In genomic region chr1:89823679-89824292, GRCh38 we compare ENCODE assay signal across 1 cellular context.
A peak's percentile ranks its signal among the peaks of the same experiment; 100 is the strongest.
TF ChIP-seq lines count a peak whose summit lies in the region.

No MANE protein-coding gene starts in this region.

TF ChIP-seq in K562, 482 proteins besides CTCF, POLR2A, EP300 and RAD21 (continued from another document):
- TF ChIP-seq SMAD1 (IDR thresholded peaks at IDR 0.05; ENCODE audit: low read depth, low read length, partially characterized antibody): peak; percentile 49
- TF ChIP-seq ATF4 (CRISPR knock-in tag; IDR thresholded peaks at IDR 0.05): no peak
- no peak for TF ChIP-seq CREBBP (IDR thresholded peaks at IDR 0.05; ENCODE audit: low read depth, low read length)
- peak in 2 of 3 experiments; percentile 17 to 70 for TF ChIP-seq YY1 (IDR thresholded peaks at IDR 0.05; ENCODE audit: borderline replicate concordance in 1 of 3, control insufficient read depth in 1 of 3, extremely low read depth in 1 of 3, insufficient read depth in 3 of 3, insufficient read length in 1 of 3, insufficient replicate concordance in 2 of 3, low read depth in 1 of 3, low read length in 2 of 3)
- 0 out of 2 replicates have a peak, but pooled peaks have one; percentile 10 for TF ChIP-seq HDGF (IDR thresholded peaks at IDR 0.05)
- TF ChIP-seq ZNF174 (CRISPR knock-in tag; IDR thresholded peaks at IDR 0.05): no peak
- no peak for TF ChIP-seq TSC22D4 (tag; IDR thresholded peaks at IDR 0.05)
- TF ChIP-seq ZNF449 (CRISPR knock-in tag; IDR thresholded peaks at IDR 0.05): no peak
- no peak for TF ChIP-seq USF1 (CRISPR knock-in tag; IDR thresholded peaks at IDR 0.05)
- no peak for TF ChIP-seq ZNF436 (CRISPR knock-in tag; IDR thresholded peaks at IDR 0.05)
- no peak for TF ChIP-seq NFYB (IDR thresholded peaks at IDR 0.05; ENCODE audit: extremely low read depth, insufficient read length)
- no peak for TF ChIP-seq ZNF140 (CRISPR knock-in tag; IDR thresholded peaks at IDR 0.05)
- peak; percentile 94 to 96 for TF ChIP-seq RCOR1 (IDR thresholded peaks at IDR 0.05; ENCODE audit: borderline replicate concordance in 1 of 2, low read depth in 2 of 2, low read length in 2 of 2)
- no peak for TF ChIP-seq XRCC3 (IDR thresholded peaks at IDR 0.05)
- no peak for TF ChIP-seq BRD9 (IDR thresholded peaks at IDR 0.05; ENCODE audit: low read depth, partially characterized antibody)
- TF ChIP-seq MTA1 (IDR thresholded peaks at IDR 0.05; ENCODE audit: borderline replicate concordance): peak; percentile 60; the same call in 1 of the 2 replicates
- TF ChIP-seq ZNF134 (CRISPR knock-in tag; conservative IDR thresholded peaks at IDR 0.05): no peak
- no peak for TF ChIP-seq SRSF1 (IDR thresholded peaks at IDR 0.05; ENCODE audit: low read depth, low read length)
- peak; percentile 85 for TF ChIP-seq KLF16 (IDR thresholded peaks at IDR 0.05)
- peak; percentile 52; the same call in 1 of the 2 replicates for TF ChIP-seq SUPT5H (IDR thresholded peaks at IDR 0.05)
- no peak for TF ChIP-seq NELFE (IDR thresholded peaks at IDR 0.05; ENCODE audit: insufficient read depth, insufficient read length)
- TF ChIP-seq TAF7 (tag; IDR thresholded peaks at IDR 0.05): no peak
- TF ChIP-seq ZNF217 (CRISPR knock-in tag; IDR thresholded peaks at IDR 0.05): no peak
- TF ChIP-seq POLR2B (IDR thresholded peaks at IDR 0.05; ENCODE audit: low read depth, partially characterized antibody): peak; percentile 33
- no peak for TF ChIP-seq ZNF551 (CRISPR knock-in tag; IDR thresholded peaks at IDR 0.05)
- no peak for TF ChIP-seq MBD1 (CRISPR knock-in tag; IDR thresholded peaks at IDR 0.05)
- no peak for TF ChIP-seq MAFG (tag; conservative IDR thresholded peaks at IDR 0.05)
- TF ChIP-seq KLF6 (CRISPR knock-in tag; IDR thresholded peaks at IDR 0.05; ENCODE audit: borderline replicate concordance): no peak
- no peak for TF ChIP-seq ZNF146 (CRISPR knock-in tag; IDR thresholded peaks at IDR 0.05; ENCODE audit: unreplicated experiment)
- TF ChIP-seq ZKSCAN1 (IDR thresholded peaks at IDR 0.05; ENCODE audit: low read depth, low read length): peak; percentile 96
- peak; percentile 76 for TF ChIP-seq GATA2 (CRISPR knock-in tag; IDR thresholded peaks at IDR 0.05)
- no peak for TF ChIP-seq KLF1 (tag; IDR thresholded peaks at IDR 0.05)
- peak; percentile 84; the same call in 1 of the 2 replicates for TF ChIP-seq NCOA1 (IDR thresholded peaks at IDR 0.05; ENCODE audit: low read depth)
- TF ChIP-seq HSF4 (CRISPR knock-in tag; IDR thresholded peaks at IDR 0.05; ENCODE audit: borderline replicate concordance): no peak
- peak; percentile 60; the same call in 1 of the 2 replicates for TF ChIP-seq CREB1 (IDR thresholded peaks at IDR 0.05)
- TF ChIP-seq CREB1 (CRISPR knock-in tag; IDR thresholded peaks at IDR 0.05): no peak
- TF ChIP-seq TCFL5 (CRISPR knock-in tag; conservative IDR thresholded peaks at IDR 0.05): no peak
- TF ChIP-seq ZNF316 (IDR thresholded peaks at IDR 0.05): no peak
- TF ChIP-seq ZFP30 (CRISPR knock-in tag; IDR thresholded peaks at IDR 0.05; ENCODE audit: borderline replicate concordance): no peak
- peak; percentile 89 for TF ChIP-seq STAT5A (IDR thresholded peaks at IDR 0.05; ENCODE audit: borderline replicate concordance, low read length)
- TF ChIP-seq, protein P1, sequence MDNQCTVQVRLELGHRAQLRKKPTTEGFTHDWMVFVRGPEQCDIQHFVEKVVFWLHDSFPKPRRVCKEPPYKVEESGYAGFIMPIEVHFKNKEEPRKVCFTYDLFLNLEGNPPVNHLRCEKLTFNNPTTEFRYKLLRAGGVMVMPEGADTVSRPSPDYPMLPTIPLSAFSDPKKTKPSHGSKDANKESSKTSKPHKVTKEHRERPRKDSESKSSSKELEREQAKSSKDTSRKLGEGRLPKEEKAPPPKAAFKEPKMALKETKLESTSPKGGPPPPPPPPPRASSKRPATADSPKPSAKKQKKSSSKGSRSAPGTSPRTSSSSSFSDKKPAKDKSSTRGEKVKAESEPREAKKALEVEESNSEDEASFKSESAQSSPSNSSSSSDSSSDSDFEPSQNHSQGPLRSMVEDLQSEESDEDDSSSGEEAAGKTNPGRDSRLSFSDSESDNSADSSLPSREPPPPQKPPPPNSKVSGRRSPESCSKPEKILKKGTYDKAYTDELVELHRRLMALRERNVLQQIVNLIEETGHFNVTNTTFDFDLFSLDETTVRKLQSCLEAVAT (IDR thresholded peaks at IDR 0.05): peak; percentile 65 to 82; a peak in 2 of 4 replicates
- TF ChIP-seq, protein P2, sequence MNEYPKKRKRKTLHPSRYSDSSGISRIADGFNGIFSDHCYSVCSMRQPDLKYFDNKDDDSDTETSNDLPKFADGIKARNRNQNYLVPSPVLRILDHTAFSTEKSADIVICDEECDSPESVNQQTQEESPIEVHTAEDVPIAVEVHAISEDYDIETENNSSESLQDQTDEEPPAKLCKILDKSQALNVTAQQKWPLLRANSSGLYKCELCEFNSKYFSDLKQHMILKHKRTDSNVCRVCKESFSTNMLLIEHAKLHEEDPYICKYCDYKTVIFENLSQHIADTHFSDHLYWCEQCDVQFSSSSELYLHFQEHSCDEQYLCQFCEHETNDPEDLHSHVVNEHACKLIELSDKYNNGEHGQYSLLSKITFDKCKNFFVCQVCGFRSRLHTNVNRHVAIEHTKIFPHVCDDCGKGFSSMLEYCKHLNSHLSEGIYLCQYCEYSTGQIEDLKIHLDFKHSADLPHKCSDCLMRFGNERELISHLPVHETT (CRISPR knock-in tag; conservative IDR thresholded peaks at IDR 0.05 in 1 of 2, IDR thresholded peaks at IDR 0.05 in 1 of 2): no peak
- no peak for TF ChIP-seq BRCA1 (IDR thresholded peaks at IDR 0.05)
- no peak for TF ChIP-seq BRCA1 (CRISPR knock-in tag; IDR thresholded peaks at IDR 0.05)
- no peak for TF ChIP-seq CSDE1 (IDR thresholded peaks at IDR 0.05)
- TF ChIP-seq SMAD3 (CRISPR knock-in tag; conservative IDR thresholded peaks at IDR 0.05): no peak
- TF ChIP-seq HCFC1 (IDR thresholded peaks at IDR 0.05; ENCODE audit: low read depth, low read length): no peak
- no peak for TF ChIP-seq GTF2F1 (IDR thresholded peaks at IDR 0.05; ENCODE audit: low read depth, low read length)
- peak; percentile 93 for TF ChIP-seq TEAD4 (IDR thresholded peaks at IDR 0.05; ENCODE audit: low read length)
- no peak for TF ChIP-seq TEAD4 (CRISPR knock-in tag; IDR thresholded peaks at IDR 0.05; ENCODE audit: borderline replicate concordance)
- TF ChIP-seq NR1H2 (CRISPR knock-in tag; IDR thresholded peaks at IDR 0.05): no peak
- TF ChIP-seq, protein P3, sequence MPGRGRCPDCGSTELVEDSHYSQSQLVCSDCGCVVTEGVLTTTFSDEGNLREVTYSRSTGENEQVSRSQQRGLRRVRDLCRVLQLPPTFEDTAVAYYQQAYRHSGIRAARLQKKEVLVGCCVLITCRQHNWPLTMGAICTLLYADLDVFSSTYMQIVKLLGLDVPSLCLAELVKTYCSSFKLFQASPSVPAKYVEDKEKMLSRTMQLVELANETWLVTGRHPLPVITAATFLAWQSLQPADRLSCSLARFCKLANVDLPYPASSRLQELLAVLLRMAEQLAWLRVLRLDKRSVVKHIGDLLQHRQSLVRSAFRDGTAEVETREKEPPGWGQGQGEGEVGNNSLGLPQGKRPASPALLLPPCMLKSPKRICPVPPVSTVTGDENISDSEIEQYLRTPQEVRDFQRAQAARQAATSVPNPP (IDR thresholded peaks at IDR 0.05; ENCODE audit: borderline replicate concordance, insufficient read depth, insufficient read length): no peak
- no peak for TF ChIP-seq ATF7 (IDR thresholded peaks at IDR 0.05)
- no peak for TF ChIP-seq TAF15 (IDR thresholded peaks at IDR 0.05; ENCODE audit: low read depth, low read length)
- TF ChIP-seq, protein P4, sequence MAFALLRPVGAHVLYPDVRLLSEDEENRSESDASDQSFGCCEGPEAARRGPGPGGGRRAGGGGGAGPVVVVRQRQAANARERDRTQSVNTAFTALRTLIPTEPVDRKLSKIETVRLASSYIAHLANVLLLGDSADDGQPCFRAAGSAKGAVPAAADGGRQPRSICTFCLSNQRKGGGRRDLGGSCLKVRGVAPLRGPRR (CRISPR knock-in tag; IDR thresholded peaks at IDR 0.05): no peak
- TF ChIP-seq NFE2L1 (tag; IDR thresholded peaks at IDR 0.05; ENCODE audit: borderline replicate concordance, low read depth): no peak
- TF ChIP-seq, protein P5, sequence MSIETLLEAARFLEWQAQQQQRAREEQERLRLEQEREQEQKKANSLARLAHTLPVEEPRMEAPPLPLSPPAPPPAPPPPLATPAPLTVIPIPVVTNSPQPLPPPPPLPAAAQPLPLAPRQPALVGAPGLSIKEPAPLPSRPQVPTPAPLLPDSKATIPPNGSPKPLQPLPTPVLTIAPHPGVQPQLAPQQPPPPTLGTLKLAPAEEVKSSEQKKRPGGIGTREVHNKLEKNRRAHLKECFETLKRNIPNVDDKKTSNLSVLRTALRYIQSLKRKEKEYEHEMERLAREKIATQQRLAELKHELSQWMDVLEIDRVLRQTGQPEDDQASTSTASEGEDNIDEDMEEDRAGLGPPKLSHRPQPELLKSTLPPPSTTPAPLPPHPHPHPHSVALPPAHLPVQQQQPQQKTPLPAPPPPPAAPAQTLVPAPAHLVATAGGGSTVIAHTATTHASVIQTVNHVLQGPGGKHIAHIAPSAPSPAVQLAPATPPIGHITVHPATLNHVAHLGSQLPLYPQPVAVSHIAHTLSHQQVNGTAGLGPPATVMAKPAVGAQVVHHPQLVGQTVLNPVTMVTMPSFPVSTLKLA (conservative IDR thresholded peaks at IDR 0.05): peak in 1 of 2 experiments; percentile 33; a peak in 1 of 4 replicates
